8 cellular contexts compared by ENCODE assay signal in genomic region chr3:44712455-44713075, GRCh38. TPM values are rescaled to one million over a fixed set of nuclear protein-coding genes. Genes with fewer than 3 reads are reported as not detected.
A peak's percentile ranks its signal among the peaks of the same experiment; 100 is the strongest.
DNase-seq lines count a peak whose midpoint lies in the region; ATAC-seq and TF ChIP-seq lines count a peak whose summit lies in the region.

Gene ZNF502 (plus strand): TSS chr3:44712660. CDS start chr3:44720262, 7,602 bp downstream.

- H3K4me1 ChIP-seq in mononuclear cell (ENCODE audit: insufficient read depth, low read length): peaks cover 5% of the 10 kb centered on the region

- H3K9me3 Mint-ChIP-seq in activated T-cell treated with anti-CD3 and anti-CD28 coated beads, Interleukin-2, amount 50 U/mL, for 4 hours: peaks cover 43% of the 10 kb centered on the region

- H3K36me3 Mint-ChIP-seq in activated T-cell treated with anti-CD3 and anti-CD28 coated beads, Interleukin-2, amount 50 U/mL, for 4 hours (ENCODE audit: insufficient read depth): peaks cover 15% of the 10 kb centered on the region

- H3K4me3 Mint-ChIP-seq in activated T-cell treated with anti-CD3 and anti-CD28 coated beads, Interleukin-2, amount 50 U/mL, for 4 hours: peak within 1 kb of the TSS; percentile 84

- peak; percentile 80 to 93 for DNase-seq in NCI-H526 (lab: John Stamatoyannopoulos, UW)
- peak; percentile 38 for DNase-seq in activated T-cell treated with anti-CD3 and anti-CD28 coated beads, Interleukin-2, amount 50 U/mL, for 4 hours
- DNase-seq in epithelial cell of proximal tubule (ENCODE audit: low read depth): no peak
- peak; percentile 25 to 39 for DNase-seq in stimulated activated CD8-positive, alpha-beta memory T cell treated with anti-CD3 and anti-CD28 coated beads, Interleukin-2, amount 100 ng/mL, for 1 hour (ENCODE audit: low read depth in 2 of 2)
- DNase-seq in NCI-H1436 (lab: John Stamatoyannopoulos, UW): no peak

- no peaks in the 10 kb centered on the region for H3K27me3 ChIP-seq in mononuclear cell (ENCODE audit: insufficient read depth, low read length)

- TF ChIP-seq CTCF in GM12873 (IDR thresholded peaks at IDR 0.05; ENCODE audit: insufficient read depth, low read depth, low read length, missing control alignments) (peak; percentile 24), epithelial cell of proximal tubule (conservative IDR thresholded peaks at IDR 0.05; ENCODE audit: low read depth, low read length) (peak; percentile 39)

- peaks cover 32% of the 10 kb centered on the region for H3K9me3 ChIP-seq in mononuclear cell (ENCODE audit: low read depth, low read length)

- peaks cover 27% of the 10 kb centered on the region for H3K27me3 Mint-ChIP-seq in activated T-cell treated with anti-CD3 and anti-CD28 coated beads, Interleukin-2, amount 50 U/mL, for 4 hours (ENCODE audit: low read depth)

- H3K4me3 ChIP-seq in epithelial cell of proximal tubule (ENCODE audit: low read depth, low read length) (peak within 1 kb of the TSS; percentile 82), mononuclear cell (ENCODE audit: low read length) (peak within 1 kb of the TSS; percentile 54)

- H3K4me1 Mint-ChIP-seq in activated T-cell treated with anti-CD3 and anti-CD28 coated beads, Interleukin-2, amount 50 U/mL, for 4 hours (ENCODE audit: low read depth): peaks cover 2% of the 10 kb centered on the region

- peak; percentile 95 to 96 for ATAC-seq in activated T-cell treated with anti-CD3 and anti-CD28 coated beads, Interleukin-2, amount 50 U/mL, for 4 hours
- ATAC-seq in HG03175 (IDR thresholded peaks at IDR 0.05; ENCODE audit: unreplicated experiment): no peak

RNA-seq across cellular contexts. Expression of gene ZNF502, which starts in this region (rescaled TPM):
- 1 to 10 TPM; 2.3 to 3.0 (median 2.3) TPM for total RNA-seq in activated T-cell treated with anti-CD3 and anti-CD28 coated beads, Interleukin-2, amount 50 U/mL, for 4 hours
- total RNA-seq in epithelial cell of proximal tubule (2.2 and 4.7 TPM in 2 replicates), mononuclear cell (1.6 TPM)

Comparison
In these comparisons a context has a peak if more than half of its experiments do, and no peak if none do; other contexts are left out.
1. DNase-seq: peak in NCI-H526 (2 of 2), activated T-cell treated with anti-CD3 and anti-CD28 coated beads, Interleukin-2, amount 50 U/mL, for 4 hours (single experiment) and stimulated activated CD8-positive, alpha-beta memory T cell treated with anti-CD3 and anti-CD28 coated beads, Interleukin-2, amount 100 ng/mL, for 1 hour (2 of 2); none in epithelial cell of proximal tubule (single experiment) and NCI-H1436 (single experiment).